Comparison of ENCODE assay signal across 1 cellular context in genomic region chr1:206714331-206715058, GRCh38.
TF ChIP-seq lines count a peak whose summit lies in the region.

No MANE protein-coding gene starts in this region.

TF ChIP-seq in GM23338, 12 proteins besides CTCF, POLR2A, EP300 and RAD21:
- TF ChIP-seq, protein P1, sequence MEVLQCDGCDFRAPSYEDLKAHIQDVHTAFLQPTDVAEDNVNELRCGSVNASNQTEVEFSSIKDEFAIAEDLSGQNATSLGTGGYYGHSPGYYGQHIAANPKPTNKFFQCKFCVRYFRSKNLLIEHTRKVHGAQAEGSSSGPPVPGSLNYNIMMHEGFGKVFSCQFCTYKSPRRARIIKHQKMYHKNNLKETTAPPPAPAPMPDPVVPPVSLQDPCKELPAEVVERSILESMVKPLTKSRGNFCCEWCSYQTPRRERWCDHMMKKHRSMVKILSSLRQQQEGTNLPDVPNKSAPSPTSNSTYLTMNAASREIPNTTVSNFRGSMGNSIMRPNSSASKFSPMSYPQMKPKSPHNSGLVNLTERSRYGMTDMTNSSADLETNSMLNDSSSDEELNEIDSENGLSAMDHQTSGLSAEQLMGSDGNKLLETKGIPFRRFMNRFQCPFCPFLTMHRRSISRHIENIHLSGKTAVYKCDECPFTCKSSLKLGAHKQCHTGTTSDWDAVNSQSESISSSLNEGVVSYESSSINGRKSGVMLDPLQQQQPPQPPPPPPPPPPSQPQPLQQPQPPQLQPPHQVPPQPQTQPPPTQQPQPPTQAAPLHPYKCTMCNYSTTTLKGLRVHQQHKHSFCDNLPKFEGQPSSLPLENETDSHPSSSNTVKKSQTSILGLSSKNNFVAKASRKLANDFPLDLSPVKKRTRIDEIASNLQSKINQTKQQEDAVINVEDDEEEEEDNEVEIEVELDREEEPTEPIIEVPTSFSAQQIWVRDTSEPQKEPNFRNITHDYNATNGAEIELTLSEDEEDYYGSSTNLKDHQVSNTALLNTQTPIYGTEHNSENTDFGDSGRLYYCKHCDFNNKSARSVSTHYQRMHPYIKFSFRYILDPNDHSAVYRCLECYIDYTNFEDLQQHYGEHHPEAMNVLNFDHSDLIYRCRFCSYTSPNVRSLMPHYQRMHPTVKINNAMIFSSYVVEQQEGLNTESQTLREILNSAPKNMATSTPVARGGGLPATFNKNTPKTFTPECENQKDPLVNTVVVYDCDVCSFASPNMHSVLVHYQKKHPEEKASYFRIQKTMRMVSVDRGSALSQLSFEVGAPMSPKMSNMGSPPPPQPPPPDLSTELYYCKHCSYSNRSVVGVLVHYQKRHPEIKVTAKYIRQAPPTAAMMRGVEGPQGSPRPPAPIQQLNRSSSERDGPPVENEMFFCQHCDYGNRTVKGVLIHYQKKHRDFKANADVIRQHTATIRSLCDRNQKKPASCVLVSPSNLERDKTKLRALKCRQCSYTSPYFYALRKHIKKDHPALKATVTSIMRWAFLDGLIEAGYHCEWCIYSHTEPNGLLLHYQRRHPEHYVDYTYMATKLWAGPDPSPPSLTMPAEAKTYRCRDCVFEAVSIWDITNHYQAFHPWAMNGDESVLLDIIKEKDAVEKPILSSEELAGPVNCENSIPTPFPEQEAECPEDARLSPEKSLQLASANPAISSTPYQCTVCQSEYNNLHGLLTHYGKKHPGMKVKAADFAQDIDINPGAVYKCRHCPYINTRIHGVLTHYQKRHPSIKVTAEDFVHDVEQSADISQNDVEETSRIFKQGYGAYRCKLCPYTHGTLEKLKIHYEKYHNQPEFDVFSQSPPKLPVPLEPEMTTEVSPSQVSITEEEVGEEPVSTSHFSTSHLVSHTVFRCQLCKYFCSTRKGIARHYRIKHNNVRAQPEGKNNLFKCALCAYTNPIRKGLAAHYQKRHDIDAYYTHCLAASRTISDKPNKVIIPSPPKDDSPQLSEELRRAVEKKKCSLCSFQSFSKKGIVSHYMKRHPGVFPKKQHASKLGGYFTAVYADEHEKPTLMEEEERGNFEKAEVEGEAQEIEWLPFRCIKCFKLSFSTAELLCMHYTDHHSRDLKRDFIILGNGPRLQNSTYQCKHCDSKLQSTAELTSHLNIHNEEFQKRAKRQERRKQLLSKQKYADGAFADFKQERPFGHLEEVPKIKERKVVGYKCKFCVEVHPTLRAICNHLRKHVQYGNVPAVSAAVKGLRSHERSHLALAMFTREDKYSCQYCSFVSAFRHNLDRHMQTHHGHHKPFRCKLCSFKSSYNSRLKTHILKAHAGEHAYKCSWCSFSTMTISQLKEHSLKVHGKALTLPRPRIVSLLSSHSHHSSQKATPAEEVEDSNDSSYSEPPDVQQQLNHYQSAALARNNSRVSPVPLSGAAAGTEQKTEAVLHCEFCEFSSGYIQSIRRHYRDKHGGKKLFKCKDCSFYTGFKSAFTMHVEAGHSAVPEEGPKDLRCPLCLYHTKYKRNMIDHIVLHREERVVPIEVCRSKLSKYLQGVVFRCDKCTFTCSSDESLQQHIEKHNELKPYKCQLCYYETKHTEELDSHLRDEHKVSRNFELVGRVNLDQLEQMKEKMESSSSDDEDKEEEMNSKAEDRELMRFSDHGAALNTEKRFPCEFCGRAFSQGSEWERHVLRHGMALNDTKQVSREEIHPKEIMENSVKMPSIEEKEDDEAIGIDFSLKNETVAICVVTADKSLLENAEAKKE (CRISPR knock-in tag; IDR thresholded peaks at IDR 0.05), result no peak
- no peak for TF ChIP-seq STAT1 (IDR thresholded peaks at IDR 0.05; ENCODE audit: unreplicated experiment)
- TF ChIP-seq NANOG (IDR thresholded peaks at IDR 0.05; ENCODE audit: borderline replicate concordance), result no peak
- TF ChIP-seq, protein P2, sequence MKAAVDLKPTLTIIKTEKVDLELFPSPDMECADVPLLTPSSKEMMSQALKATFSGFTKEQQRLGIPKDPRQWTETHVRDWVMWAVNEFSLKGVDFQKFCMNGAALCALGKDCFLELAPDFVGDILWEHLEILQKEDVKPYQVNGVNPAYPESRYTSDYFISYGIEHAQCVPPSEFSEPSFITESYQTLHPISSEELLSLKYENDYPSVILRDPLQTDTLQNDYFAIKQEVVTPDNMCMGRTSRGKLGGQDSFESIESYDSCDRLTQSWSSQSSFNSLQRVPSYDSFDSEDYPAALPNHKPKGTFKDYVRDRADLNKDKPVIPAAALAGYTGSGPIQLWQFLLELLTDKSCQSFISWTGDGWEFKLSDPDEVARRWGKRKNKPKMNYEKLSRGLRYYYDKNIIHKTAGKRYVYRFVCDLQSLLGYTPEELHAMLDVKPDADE (IDR thresholded peaks at IDR 0.05), result no peak
- TF ChIP-seq EZH2 (IDR thresholded peaks at IDR 0.05; ENCODE audit: low read depth, unreplicated experiment), result no peak
- TF ChIP-seq JUNB (IDR thresholded peaks at IDR 0.05; ENCODE audit: unreplicated experiment), result no peak
- no peak for TF ChIP-seq EZH2phosphoT487 (IDR thresholded peaks at IDR 0.05; ENCODE audit: unreplicated experiment)
- TF ChIP-seq, protein P3, sequence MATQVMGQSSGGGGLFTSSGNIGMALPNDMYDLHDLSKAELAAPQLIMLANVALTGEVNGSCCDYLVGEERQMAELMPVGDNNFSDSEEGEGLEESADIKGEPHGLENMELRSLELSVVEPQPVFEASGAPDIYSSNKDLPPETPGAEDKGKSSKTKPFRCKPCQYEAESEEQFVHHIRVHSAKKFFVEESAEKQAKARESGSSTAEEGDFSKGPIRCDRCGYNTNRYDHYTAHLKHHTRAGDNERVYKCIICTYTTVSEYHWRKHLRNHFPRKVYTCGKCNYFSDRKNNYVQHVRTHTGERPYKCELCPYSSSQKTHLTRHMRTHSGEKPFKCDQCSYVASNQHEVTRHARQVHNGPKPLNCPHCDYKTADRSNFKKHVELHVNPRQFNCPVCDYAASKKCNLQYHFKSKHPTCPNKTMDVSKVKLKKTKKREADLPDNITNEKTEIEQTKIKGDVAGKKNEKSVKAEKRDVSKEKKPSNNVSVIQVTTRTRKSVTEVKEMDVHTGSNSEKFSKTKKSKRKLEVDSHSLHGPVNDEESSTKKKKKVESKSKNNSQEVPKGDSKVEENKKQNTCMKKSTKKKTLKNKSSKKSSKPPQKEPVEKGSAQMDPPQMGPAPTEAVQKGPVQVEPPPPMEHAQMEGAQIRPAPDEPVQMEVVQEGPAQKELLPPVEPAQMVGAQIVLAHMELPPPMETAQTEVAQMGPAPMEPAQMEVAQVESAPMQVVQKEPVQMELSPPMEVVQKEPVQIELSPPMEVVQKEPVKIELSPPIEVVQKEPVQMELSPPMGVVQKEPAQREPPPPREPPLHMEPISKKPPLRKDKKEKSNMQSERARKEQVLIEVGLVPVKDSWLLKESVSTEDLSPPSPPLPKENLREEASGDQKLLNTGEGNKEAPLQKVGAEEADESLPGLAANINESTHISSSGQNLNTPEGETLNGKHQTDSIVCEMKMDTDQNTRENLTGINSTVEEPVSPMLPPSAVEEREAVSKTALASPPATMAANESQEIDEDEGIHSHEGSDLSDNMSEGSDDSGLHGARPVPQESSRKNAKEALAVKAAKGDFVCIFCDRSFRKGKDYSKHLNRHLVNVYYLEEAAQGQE (IDR thresholded peaks at IDR 0.05; ENCODE audit: unreplicated experiment), result no peak
- TF ChIP-seq ZNF331 (CRISPR knock-in tag; IDR thresholded peaks at IDR 0.05; ENCODE audit: low read depth), result no peak
TF ChIP-seq in GM23338: peak in this region for 0.
